ENCODE assay signal across 25 cellular contexts in genomic region chr12:117072736-117073475, GRCh38. TPM values are rescaled to one million over a fixed set of nuclear protein-coding genes. Genes with fewer than 3 reads are reported as not detected.
"Had no signal": no experiment of that assay in that cellular context is flagged by ENCODE, and none has a peak within 500 bp of the region (broad histone marks: within the 10 kb centered on the region; RNA-seq: fewer than 3 reads in every experiment).

No MANE protein-coding gene starts in this region.

- H3K27me3 Mint-ChIP-seq: activated B cell treated with CpG ODN at 0.5 μM for 24 hours; activated CD4-positive, alpha-beta T cell treated with anti-CD3 and anti-CD28 coated beads for 36 hours; activated naive CD8-positive, alpha-beta T cell treated with anti-CD3 and anti-CD28 coated beads for 36 hours had no signal

- H3K36me3 Mint-ChIP-seq: activated naive CD8-positive, alpha-beta T cell treated with anti-CD3 and anti-CD28 coated beads for 36 hours; mesothelial cell of epicardium; naive thymus-derived CD8-positive, alpha-beta T cell had no signal

- DNase-seq: activated B cell treated with CpG ODN at 0.5 μM for 24 hours; activated CD4-positive, alpha-beta T cell treated with anti-CD3 and anti-CD28 coated beads for 36 hours; activated CD4-positive, alpha-beta T cell treated with anti-CD3 and anti-CD28 coated beads, Interleukin-2, amount 50 U/mL, for 4 hours; activated CD8-positive, alpha-beta memory T cell treated with anti-CD3 and anti-CD28 coated beads for 24 hours; activated CD8-positive, alpha-beta memory T cell treated with anti-CD3 and anti-CD28 coated beads, Interleukin-2, amount 50 U/mL, for 4 hours; activated naive CD4-positive, alpha-beta T cell treated with Interleukin-2 at 50 U/mL for 16 hours; activated naive CD8-positive, alpha-beta T cell treated with anti-CD3 and anti-CD28 coated beads for 36 hours; activated T-cell treated with anti-CD3 and anti-CD28 coated beads, Interleukin-2, amount 50 U/mL, for 4 hours; cerebellar nuclear complex; kidney; mammary epithelial cell; sigmoid colon; stimulated activated CD4-positive, alpha-beta T cell treated with anti-CD3 and anti-CD28 coated beads, Interleukin-2, amount 100 ng/mL, for 48 hours; stimulated activated naive CD4-positive, alpha-beta T cell; T-helper 1 cell; upper lobe of left lung had no signal

- H3K4me3 Mint-ChIP-seq: activated B cell treated with CpG ODN at 0.5 μM for 24 hours; activated CD4-positive, alpha-beta T cell treated with anti-CD3 and anti-CD28 coated beads for 36 hours; activated naive CD8-positive, alpha-beta T cell treated with anti-CD3 and anti-CD28 coated beads for 36 hours; activated T-cell treated with anti-CD3 and anti-CD28 coated beads, Interleukin-2, amount 50 U/mL, for 4 hours; mesothelial cell of epicardium; naive thymus-derived CD8-positive, alpha-beta T cell had no signal

- H3K36me3 ChIP-seq: breast epithelium, gastroesophageal sphincter, left lung, sigmoid colon, upper lobe of left lung had no signal

- ATAC-seq: activated CD4-positive, alpha-beta T cell treated with anti-CD3 and anti-CD28 coated beads for 36 hours; activated T-cell treated with anti-CD3 and anti-CD28 coated beads, Interleukin-2, amount 50 U/mL, for 4 hours; gastroesophageal sphincter; left lung; naive thymus-derived CD8-positive, alpha-beta T cell; pancreas had no signal

- H3K27ac Mint-ChIP-seq: activated B cell treated with CpG ODN at 0.5 μM for 24 hours; activated CD4-positive, alpha-beta T cell treated with anti-CD3 and anti-CD28 coated beads for 36 hours; activated naive CD8-positive, alpha-beta T cell treated with anti-CD3 and anti-CD28 coated beads for 36 hours; mesothelial cell of epicardium had no signal

- H3K27me3 ChIP-seq: breast epithelium, left lung, pancreas, testis, upper lobe of left lung had no signal

- H3K9me3 Mint-ChIP-seq: activated B cell treated with CpG ODN at 0.5 μM for 24 hours; activated naive CD8-positive, alpha-beta T cell treated with anti-CD3 and anti-CD28 coated beads for 36 hours; activated T-cell treated with anti-CD3 and anti-CD28 coated beads, Interleukin-2, amount 50 U/mL, for 4 hours; mesothelial cell of epicardium; naive thymus-derived CD8-positive, alpha-beta T cell had no signal

- H3K9me3 ChIP-seq: breast epithelium, esophagus muscularis mucosa, gastroesophageal sphincter, left lung, pancreas, sigmoid colon, testis, upper lobe of left lung had no signal

- H3K4me1 ChIP-seq: breast epithelium, gastroesophageal sphincter, sigmoid colon had no signal

- H3K27ac ChIP-seq: breast epithelium, coronary artery, esophagus muscularis mucosa, gastroesophageal sphincter, left lung, pancreas, sigmoid colon, upper lobe of left lung had no signal

- H3K4me3 ChIP-seq: breast epithelium, coronary artery, esophagus muscularis mucosa, gastroesophageal sphincter, left lung, pancreas, sigmoid colon, testis, upper lobe of left lung had no signal

RNA-seq across cellular contexts. Expression of gene TESC, which starts 26.3 kb away (rescaled TPM):
- total RNA-seq: mesothelial cell of epicardium; naive thymus-derived CD8-positive, alpha-beta T cell had no signal
